ENCODE assay signal across 12 cellular contexts in the genomic region with DNA sequence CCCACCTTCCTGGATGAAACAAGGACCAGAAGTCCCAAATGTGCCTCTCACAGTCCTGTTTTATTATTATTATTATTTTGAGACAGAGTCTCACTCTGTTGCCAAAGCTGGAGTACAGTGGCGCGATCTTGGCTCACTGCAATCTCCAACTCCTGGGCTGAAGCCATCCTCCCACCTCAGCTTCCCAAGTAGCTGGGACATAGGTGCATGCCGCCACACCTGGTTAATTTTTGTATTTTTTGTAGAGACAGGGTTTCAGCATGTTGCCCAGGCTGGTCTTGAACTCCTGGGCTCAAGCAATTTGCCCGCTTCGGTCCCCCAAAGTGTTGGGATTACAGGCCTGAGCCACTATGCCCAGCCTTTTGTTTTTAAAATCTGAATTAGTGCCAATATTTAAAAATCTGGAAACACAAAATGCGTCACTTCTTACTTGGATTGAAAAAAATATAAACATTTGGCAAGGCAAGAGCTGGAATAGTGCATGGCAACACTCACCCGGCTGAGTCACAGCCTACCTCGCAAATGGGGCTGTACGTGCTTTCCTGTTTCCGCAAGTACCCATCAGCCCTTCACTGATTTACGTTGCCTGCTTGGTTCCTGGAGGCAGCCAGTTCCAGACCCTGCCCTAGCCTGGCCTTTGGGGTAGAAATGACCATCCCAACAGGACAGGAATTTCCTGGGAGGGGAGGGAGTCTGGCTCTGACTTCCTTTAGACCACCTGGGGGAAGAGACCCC. TPM values are rescaled to one million over a fixed set of nuclear protein-coding genes. Genes with fewer than 3 reads are reported as not detected.
DNase-seq lines count a peak whose midpoint lies in the region; ATAC-seq and TF ChIP-seq lines count a peak whose summit lies in the region.
"Had no signal": no experiment of that assay in that cellular context is flagged by ENCODE, and none has a peak within 500 bp of the region (broad histone marks: within the 10 kb centered on the region; RNA-seq: fewer than 3 reads in every experiment).

No MANE protein-coding gene starts in this region.

- H3K4ac ChIP-seq in mesendoderm (ENCODE audit: low read depth, low read length), result no peak overlapping the region

- peaks cover 47% of the 10 kb centered on the region for H3K4me1 Mint-ChIP-seq in nephron progenitor cell

- no peak overlapping the region for H3K56ac ChIP-seq in mesendoderm (ENCODE audit: low read length)

- H2AK5ac ChIP-seq in mesendoderm (ENCODE audit: low read length), result no peak overlapping the region

- no peak overlapping the region for H3K4me2 ChIP-seq in mesendoderm (ENCODE audit: low read length)
- H3K4me2 ChIP-seq: GM23338 had no signal

- H3K9me3 Mint-ChIP-seq in nephron progenitor cell, result no peaks in the 10 kb centered on the region
- H3K9me3 Mint-ChIP-seq: activated B cell treated with CpG ODN at 0.5 μM for 24 hours, GM23338 had no signal

- peak overlapping the region; percentile 25 for H3K27ac Mint-ChIP-seq in nephron progenitor cell
- H3K27ac Mint-ChIP-seq: activated B cell treated with CpG ODN at 0.5 μM for 24 hours, GM23338 had no signal

- H3K4me1 ChIP-seq in esophagus muscularis mucosa (peaks cover 32 to 47% (median 40%) of the 10 kb centered on the region in 4 donors), mesendoderm (ENCODE audit: control insufficient read depth, low read depth, low read length) (peaks cover 5% of the 10 kb centered on the region)

- H3K79me2 ChIP-seq in mesendoderm (ENCODE audit: control insufficient read depth, insufficient read depth, low read length), result peaks cover 15% of the 10 kb centered on the region

- peaks cover under 1% of the 10 kb centered on the region for H3K27me3 Mint-ChIP-seq in nephron progenitor cell (ENCODE audit: low read depth, poor library complexity)
- H3K27me3 Mint-ChIP-seq: activated B cell treated with CpG ODN at 0.5 μM for 24 hours had no signal

- H3K36me3 Mint-ChIP-seq in nephron progenitor cell (ENCODE audit: low read depth), result no peaks in the 10 kb centered on the region

- H3K36me3 ChIP-seq in esophagus muscularis mucosa, result no peaks in the 10 kb centered on the region
- no peaks in the 10 kb centered on the region for H3K36me3 ChIP-seq in mesendoderm (ENCODE audit: control insufficient read depth, insufficient read depth, low read length)

- no peak overlapping the region for H3K4me3 ChIP-seq in AG10803 (ENCODE audit: low read length)
- no peak overlapping the region for H3K4me3 ChIP-seq in esophagus muscularis mucosa
- no peak overlapping the region for H3K4me3 ChIP-seq in mesendoderm (ENCODE audit: low read length)
- H3K4me3 ChIP-seq: GM23338 had no signal

- H3K23ac ChIP-seq in mesendoderm (ENCODE audit: low read length), result no peak overlapping the region

- no peak overlapping the region for H3K4me3 Mint-ChIP-seq in nephron progenitor cell
- H3K4me3 Mint-ChIP-seq: activated B cell treated with CpG ODN at 0.5 μM for 24 hours, GM23338 had no signal

- peaks cover 14% of the 10 kb centered on the region for H3K79me1 ChIP-seq in mesendoderm (ENCODE audit: low read length)

- H3K27me3 ChIP-seq in esophagus muscularis mucosa (peaks cover 0 to 9% (median 0%) of the 10 kb centered on the region in 4 donors), mesendoderm (ENCODE audit: insufficient read depth, low read length, poor library complexity) (no peaks in the 10 kb centered on the region)

- H4K5ac ChIP-seq in mesendoderm (ENCODE audit: low read length), result no peak overlapping the region

- no peak for TF ChIP-seq CTCF in AG10803 (conservative IDR thresholded peaks at IDR 0.05; ENCODE audit: low read length)
- TF ChIP-seq CTCF in esophagus muscularis mucosa (IDR thresholded peaks at IDR 0.05), result no peak
- TF ChIP-seq CTCF in nephron progenitor cell (IDR thresholded peaks at IDR 0.05), result no peak

- no peak overlapping the region for H2BK120ac ChIP-seq in mesendoderm (ENCODE audit: low read depth, low read length)

- intact Hi-C loops in esophagus muscularis mucosa (cut with DNase I), result no loop called here

- H2BK15ac ChIP-seq in mesendoderm (replicated peaks; ENCODE audit: low read depth), result no peak overlapping the region

- H3K9me3 ChIP-seq in esophagus muscularis mucosa, result no peaks in the 10 kb centered on the region

- peak; percentile 98 for DNase-seq in AG10803 (ENCODE audit: low read depth)
- no peak for DNase-seq in esophagus muscularis mucosa (ENCODE audit: extremely low spot score)
- DNase-seq in nephron progenitor cell, result no peak
- no peak for DNase-seq in cerebellar nuclear complex (lab: John Stamatoyannopoulos, UW)
- no peak for DNase-seq in mesendoderm
- DNase-seq: activated B cell treated with CpG ODN at 0.5 μM for 24 hours; NCI-H1417; stimulated activated CD4-positive, alpha-beta T cell treated with anti-CD3 and anti-CD28 coated beads, Interleukin-4, amount 100 ng/mL, for 1 hour had no signal

- H3K9ac ChIP-seq in mesendoderm (ENCODE audit: low read length), result no peak overlapping the region

- WGBS in esophagus muscularis mucosa, result 65% methylated on average over 11 of the region's 11 CpGs
- WGBS in mesendoderm (ENCODE audit: extremely low coverage, insufficient coverage, low lambda C conversion rate), result no CpG with 5 or more reads among the region's 11 CpGs

- no peak for TF ChIP-seq POLR2A in esophagus muscularis mucosa (IDR thresholded peaks at IDR 0.05; ENCODE audit: low read depth)

- no peak for ATAC-seq in GM21576 (IDR thresholded peaks at IDR 0.05; ENCODE audit: unreplicated experiment)
- no peak for ATAC-seq in HG03097 (IDR thresholded peaks at IDR 0.05; ENCODE audit: low FRiP score, unreplicated experiment)
- ATAC-seq: GM23338 had no signal

- TF ChIP-seq EP300 in esophagus muscularis mucosa (IDR thresholded peaks at IDR 0.05), result no peak

- H3K27ac ChIP-seq in esophagus muscularis mucosa (replicated peaks in 1 of 4) (peak overlapping the region; percentile 46 to 99 (median 96)), mesendoderm (ENCODE audit: low read depth, low read length) (no peak overlapping the region)

- no peak overlapping the region for H3K18ac ChIP-seq in mesendoderm (ENCODE audit: low read length)

- H4K8ac ChIP-seq in mesendoderm (ENCODE audit: low read depth, low read length), result no peak overlapping the region

- no peak overlapping the region for H2BK5ac ChIP-seq in mesendoderm (ENCODE audit: low read length)

TF ChIP-seq in PFSK-1, 5 proteins besides CTCF, POLR2A, EP300 and RAD21:
- TF ChIP-seq TAF1 (IDR thresholded peaks at IDR 0.05; ENCODE audit: borderline replicate concordance, insufficient read depth, low read length) (no peak), FOXP2 (optimal IDR thresholded peaks at IDR 0.05; ENCODE audit: borderline replicate concordance, extremely low read depth, extremely low read length, insufficient read depth) (peak; percentile 72)

RNA-seq across cellular contexts. Expression of a gene that starts 6.3 kb away (rescaled TPM):
- 7.1 TPM for polyA plus RNA-seq in PFSK-1 (2012; ENCODE audit: insufficient read length, low read depth)
- 1 to 10 TPM; 2.1 to 6.2 (median 4.1) TPM for total RNA-seq in esophagus muscularis mucosa
- 1.2 TPM for polyA plus RNA-seq in mesendoderm (2013, experiment 1 of 2)
- polyA plus RNA-seq in mesendoderm (2013, experiment 2 of 2), result 1.1 TPM

RNA-seq across cellular contexts. Expression of a gene that starts 56.6 kb away (rescaled TPM):
- polyA plus RNA-seq in PFSK-1 (2012; ENCODE audit: insufficient read length, low read depth), result 0.05 TPM
- total RNA-seq in esophagus muscularis mucosa, result 10 to 100 TPM in 3 of 4 donors, 1 to 10 TPM in 1; 9.6 to 29.5 (median 17.3) TPM
- 0.51 TPM for polyA plus RNA-seq in mesendoderm (2013, experiment 1 of 2)
- 0.60 TPM for polyA plus RNA-seq in mesendoderm (2013, experiment 2 of 2)
